ENCODE assay signal across 1 cellular context in genomic region chr14:76863724-76864407, GRCh38.
TF ChIP-seq lines count a peak whose summit lies in the region.

No MANE protein-coding gene starts in this region.

TF ChIP-seq in SK-N-SH treated with all-trans-retinoic acid at 6 μM for 48 hours, 23 proteins besides CTCF, POLR2A, EP300 and RAD21 (continued from another document):
- no peak for TF ChIP-seq POU6F1 (CRISPR knock-in tag; IDR thresholded peaks at IDR 0.05; ENCODE audit: borderline replicate concordance, low read depth)
- no peak for TF ChIP-seq GLIS3 (CRISPR knock-in tag; IDR thresholded peaks at IDR 0.05)
- TF ChIP-seq TCF4 (CRISPR knock-in tag; IDR thresholded peaks at IDR 0.05; ENCODE audit: borderline replicate concordance), result no peak
- TF ChIP-seq ISL1 (CRISPR knock-in tag; IDR thresholded peaks at IDR 0.05), result no peak
- no peak for TF ChIP-seq ZNF565 (CRISPR knock-in tag; conservative IDR thresholded peaks at IDR 0.05; ENCODE audit: low read depth)
